8 cellular contexts compared by ENCODE assay signal in the genomic region with DNA sequence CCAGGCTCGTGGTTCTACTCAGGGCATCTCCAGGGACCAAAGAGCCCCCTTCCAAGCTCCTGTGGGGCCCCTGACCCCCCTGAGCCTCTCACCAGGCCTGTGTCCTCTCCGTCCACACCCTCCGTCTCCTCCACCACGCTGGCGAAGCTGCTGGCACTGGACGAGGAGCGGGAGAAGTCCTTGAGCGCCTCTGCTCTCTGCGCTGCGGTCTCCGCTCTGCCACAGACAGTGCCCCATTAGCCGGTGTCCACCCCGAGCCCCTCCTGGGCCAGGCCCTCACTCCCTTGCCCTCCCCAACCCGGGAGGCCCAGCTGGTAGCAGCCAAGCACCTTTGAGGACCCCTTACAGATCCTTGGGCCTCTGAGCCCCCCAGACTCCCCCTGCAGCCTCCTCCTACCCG.
"Had no signal": no experiment of that assay in that cellular context is flagged by ENCODE, and none has a peak within 500 bp of the region (broad histone marks: within the 10 kb centered on the region; RNA-seq: fewer than 3 reads in every experiment).

No MANE protein-coding gene starts in this region.

- H3K4me3 Mint-ChIP-seq: H9, IgD-negative memory B cell had no signal

- H3K9me3 Mint-ChIP-seq: H9, IgD-negative memory B cell had no signal

- H3K4me3 ChIP-seq: GM23248 had no signal

- H2AFZ ChIP-seq: GM23248 had no signal

- FAIRE-seq: H54, HTR-8/SVneo had no signal

- H3K27ac ChIP-seq: GM23248 had no signal

- H3K27ac Mint-ChIP-seq: IgD-negative memory B cell had no signal

- H3K9ac ChIP-seq: GM23248 had no signal

- DNase-seq: GM23248, GOT3, H9, HCEC 1CT, KG1 had no signal
